ENCODE assay signal across 1 cellular context in the genomic region with DNA sequence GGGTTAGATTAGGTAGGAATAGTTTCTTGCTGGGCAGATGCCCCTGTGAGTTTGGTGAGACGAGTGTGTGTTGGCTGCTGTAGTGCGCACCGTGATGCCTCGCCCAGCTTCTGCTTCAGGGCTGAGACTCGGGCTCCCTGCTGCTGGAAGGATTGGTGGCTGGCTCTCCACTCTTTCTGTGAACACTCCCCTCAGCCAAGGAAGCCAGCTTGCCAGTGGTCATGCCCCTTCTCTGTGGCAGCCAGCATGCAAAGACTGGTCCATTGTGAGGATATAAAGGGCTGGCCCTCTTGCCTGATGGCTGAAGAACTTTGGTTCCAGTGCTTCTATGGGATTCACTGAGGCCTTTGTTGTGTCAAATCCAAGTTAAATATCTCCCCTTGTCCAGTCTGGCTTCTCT.
TF ChIP-seq lines count a peak whose summit lies in the region.

No MANE protein-coding gene starts in this region.

TF ChIP-seq in SK-N-SH, 30 proteins besides CTCF, POLR2A, EP300 and RAD21 (continued from another document):
- TF ChIP-seq, protein P1, sequence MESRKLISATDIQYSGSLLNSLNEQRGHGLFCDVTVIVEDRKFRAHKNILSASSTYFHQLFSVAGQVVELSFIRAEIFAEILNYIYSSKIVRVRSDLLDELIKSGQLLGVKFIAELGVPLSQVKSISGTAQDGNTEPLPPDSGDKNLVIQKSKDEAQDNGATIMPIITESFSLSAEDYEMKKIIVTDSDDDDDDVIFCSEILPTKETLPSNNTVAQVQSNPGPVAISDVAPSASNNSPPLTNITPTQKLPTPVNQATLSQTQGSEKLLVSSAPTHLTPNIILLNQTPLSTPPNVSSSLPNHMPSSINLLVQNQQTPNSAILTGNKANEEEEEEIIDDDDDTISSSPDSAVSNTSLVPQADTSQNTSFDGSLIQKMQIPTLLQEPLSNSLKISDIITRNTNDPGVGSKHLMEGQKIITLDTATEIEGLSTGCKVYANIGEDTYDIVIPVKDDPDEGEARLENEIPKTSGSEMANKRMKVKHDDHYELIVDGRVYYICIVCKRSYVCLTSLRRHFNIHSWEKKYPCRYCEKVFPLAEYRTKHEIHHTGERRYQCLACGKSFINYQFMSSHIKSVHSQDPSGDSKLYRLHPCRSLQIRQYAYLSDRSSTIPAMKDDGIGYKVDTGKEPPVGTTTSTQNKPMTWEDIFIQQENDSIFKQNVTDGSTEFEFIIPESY (IDR thresholded peaks at IDR 0.05; ENCODE audit: borderline replicate concordance, low read depth), result no peak
